Comparison of ENCODE assay signal across 13 cellular contexts in the genomic region with DNA sequence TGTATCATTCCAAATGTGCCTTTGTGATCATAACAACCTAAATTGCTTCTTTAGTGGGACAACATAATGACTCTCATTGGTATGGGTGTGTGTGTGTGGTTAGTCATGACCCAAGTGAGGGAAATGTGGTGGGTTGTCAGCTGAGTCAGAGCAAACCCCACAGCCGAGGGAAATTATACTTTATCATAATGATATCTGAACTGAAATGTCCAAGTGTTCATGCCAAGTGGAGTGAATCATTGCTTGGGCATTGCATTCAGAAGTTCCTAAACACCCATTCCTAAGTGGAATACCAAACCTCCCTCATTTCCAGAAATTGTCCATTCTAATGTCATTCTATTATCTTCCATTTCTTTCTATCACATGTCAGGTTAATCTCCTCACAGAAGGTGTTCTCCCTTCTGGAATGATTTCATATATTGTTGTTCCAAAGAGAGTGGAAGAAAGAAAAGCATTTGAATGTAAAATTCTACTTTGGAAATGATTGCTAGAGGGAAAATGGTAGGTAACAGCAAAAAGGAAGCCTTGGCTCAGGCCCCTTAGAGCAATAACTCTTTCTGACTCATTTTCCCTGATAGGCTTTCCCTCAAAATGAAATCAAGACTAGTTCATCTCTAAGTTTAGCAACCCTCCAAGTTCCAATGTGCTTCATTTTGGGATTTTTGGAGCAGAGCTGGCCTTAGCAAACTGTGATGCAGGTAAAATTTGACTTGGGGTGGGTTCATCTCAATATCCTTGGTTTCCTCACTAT.
DNase-seq lines count a peak whose midpoint lies in the region; ATAC-seq and TF ChIP-seq lines count a peak whose summit lies in the region.
"Had no signal": no experiment of that assay in that cellular context is flagged by ENCODE, and none has a peak within 500 bp of the region (broad histone marks: within the 10 kb centered on the region; RNA-seq: fewer than 3 reads in every experiment).

No MANE protein-coding gene starts in this region.

- TF ChIP-seq CTCF in fibroblast of the aortic adventitia (IDR thresholded peaks at IDR 0.05; ENCODE audit: insufficient read depth, low read length): no peak

- H3K36me3 Mint-ChIP-seq in activated T-cell treated with anti-CD3 and anti-CD28 coated beads, Interleukin-2, amount 50 U/mL, for 72 hours (ENCODE audit: insufficient read depth in 2 of 2): peaks cover 0 to 5% of the 10 kb centered on the region in 2 donors
- H3K36me3 Mint-ChIP-seq: brain had no signal

- peaks cover 10 to 16% of the 10 kb centered on the region in 2 donors for H3K9me3 Mint-ChIP-seq in activated T-cell treated with anti-CD3 and anti-CD28 coated beads, Interleukin-2, amount 50 U/mL, for 72 hours

- no peaks in the 10 kb centered on the region for H3K27me3 Mint-ChIP-seq in activated T-cell treated with anti-CD3 and anti-CD28 coated beads, Interleukin-2, amount 50 U/mL, for 72 hours (ENCODE audit: low read depth)

- H3K36me3 ChIP-seq in skeletal muscle satellite cell (ENCODE audit: insufficient read depth, low read length): no peaks in the 10 kb centered on the region
- H3K36me3 ChIP-seq: gastroesophageal sphincter, pancreas had no signal

- H3K9ac ChIP-seq in skeletal muscle satellite cell (ENCODE audit: low read depth, low read length): peak overlapping the region; percentile 33

- H3K4me2 ChIP-seq in skeletal muscle satellite cell (ENCODE audit: low read length): peak overlapping the region; percentile 56

- H3K9me3 ChIP-seq in skeletal muscle satellite cell (replicated peaks; ENCODE audit: low read length): no peaks in the 10 kb centered on the region
- H3K9me3 ChIP-seq: gastroesophageal sphincter, pancreas had no signal

- H3K4me3 ChIP-seq in fibroblast of the aortic adventitia (ENCODE audit: low read depth, low read length) (no peak overlapping the region), skeletal muscle satellite cell (ENCODE audit: low read length) (peak overlapping the region; percentile 26)
- H3K4me3 ChIP-seq: gastroesophageal sphincter, pancreas had no signal

- no peaks in the 10 kb centered on the region for H3K4me1 Mint-ChIP-seq in activated T-cell treated with anti-CD3 and anti-CD28 coated beads, Interleukin-2, amount 50 U/mL, for 72 hours (ENCODE audit: low read depth)
- H3K4me1 Mint-ChIP-seq: brain had no signal

- H3K27me3 ChIP-seq in skeletal muscle satellite cell (ENCODE audit: control insufficient read depth, insufficient read depth, low read length): no peaks in the 10 kb centered on the region
- H3K27me3 ChIP-seq: gastroesophageal sphincter, pancreas had no signal

- peaks cover 20% of the 10 kb centered on the region for H3K4me1 ChIP-seq in skeletal muscle satellite cell (ENCODE audit: control insufficient read depth, insufficient read depth, low read length)
- H3K4me1 ChIP-seq: gastroesophageal sphincter, pancreas had no signal

- no peak for DNase-seq in activated T-cell treated with anti-CD3 and anti-CD28 coated beads, Interleukin-2, amount 50 U/mL, for 72 hours
- DNase-seq in activated T-cell treated with anti-CD3 and anti-CD28 coated beads for 4 hours (no peak), T1000 (lab: John Stamatoyannopoulos, UW) (peak; percentile 80), fibroblast of the aortic adventitia (ENCODE audit: low read depth) (peak; percentile 98), NCI-H1092 treated with DMSO at 0.1 percent for 48 hours (lab: John Stamatoyannopoulos, UW) (no peak), SHP77 (lab: John Stamatoyannopoulos, UW) (no peak)
- DNase-seq: pancreas, T-helper 9 cell had no signal

- ATAC-seq in activated T-cell treated with anti-CD3 and anti-CD28 coated beads, Interleukin-2, amount 50 U/mL, for 72 hours (replicated peaks in 1 of 2): peak; percentile 31 to 50
- ATAC-seq in GM18873 (IDR thresholded peaks at IDR 0.05; ENCODE audit: low FRiP score, unreplicated experiment): no peak
- ATAC-seq: gastroesophageal sphincter, left lobe of liver had no signal

- no peak overlapping the region for H3K27ac Mint-ChIP-seq in activated T-cell treated with anti-CD3 and anti-CD28 coated beads, Interleukin-2, amount 50 U/mL, for 72 hours
- H3K27ac Mint-ChIP-seq: brain had no signal

- no peak overlapping the region for H3K4me3 Mint-ChIP-seq in activated T-cell treated with anti-CD3 and anti-CD28 coated beads, Interleukin-2, amount 50 U/mL, for 72 hours
- H3K4me3 Mint-ChIP-seq: brain had no signal

Comparison
In these comparisons a context has a peak if more than half of its experiments do, and no peak if none do; other contexts are left out.
1. DNase-seq: peak in T1000 (single experiment) and fibroblast of the aortic adventitia (single experiment); none in activated T-cell treated with anti-CD3 and anti-CD28 coated beads, Interleukin-2, amount 50 U/mL, for 72 hours (0 of 2), activated T-cell treated with anti-CD3 and anti-CD28 coated beads for 4 hours (single experiment), NCI-H1092 treated with DMSO at 0.1 percent for 48 hours (single experiment) and SHP77 (0 of 2).